ENCODE assay signal across 20 cellular contexts in the genomic region with DNA sequence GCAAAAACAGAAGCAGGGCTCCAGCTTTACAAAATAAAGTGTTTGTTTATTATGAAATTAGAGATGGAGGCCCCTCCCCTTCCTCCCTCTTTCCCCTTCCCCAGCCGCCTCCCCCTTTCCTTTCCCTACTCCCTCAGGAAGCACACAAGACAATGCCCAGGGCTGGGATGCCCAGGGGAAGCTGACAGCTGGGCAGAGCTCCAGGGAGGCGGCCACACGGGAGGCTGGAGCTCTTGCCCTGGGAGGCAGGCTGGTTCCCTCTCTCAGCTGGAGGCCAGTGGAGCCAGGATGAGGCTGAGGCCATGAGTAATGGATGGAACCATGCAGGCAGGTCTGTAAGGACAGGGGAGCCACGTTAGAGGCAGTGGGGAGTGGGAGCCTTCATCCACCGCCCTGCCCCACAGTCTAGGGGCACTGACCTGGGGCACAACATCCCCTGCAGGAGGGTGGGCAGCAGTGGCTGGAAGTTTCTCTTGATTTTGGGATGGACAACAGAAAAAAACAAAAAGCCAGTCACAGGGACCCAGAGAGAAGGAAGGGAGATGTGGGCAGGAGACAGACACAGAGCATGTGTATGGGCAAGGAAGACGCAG. TPM values are rescaled to one million over a fixed set of nuclear protein-coding genes. Genes with fewer than 3 reads are reported as not detected.
A peak's percentile ranks its signal among the peaks of the same experiment; 100 is the strongest.
DNase-seq lines count a peak whose midpoint lies in the region; ATAC-seq and TF ChIP-seq lines count a peak whose summit lies in the region.
"Had no signal": no experiment of that assay in that cellular context is flagged by ENCODE, and none has a peak within 500 bp of the region (broad histone marks: within the 10 kb centered on the region; RNA-seq: fewer than 3 reads in every experiment).

No MANE protein-coding gene starts in this region.

- H3K27me3 ChIP-seq in heart left ventricle (no peaks in the 10 kb centered on the region), right atrium auricular region (no peaks in the 10 kb centered on the region), body of pancreas (no peaks in the 10 kb centered on the region), subcutaneous abdominal adipose tissue (ENCODE audit: control insufficient read depth in 5 of 5, insufficient read depth in 4 of 5, low read length in 5 of 5) (peaks cover 0 to 4% (median 0%) of the 10 kb centered on the region in 5 donors)
- H3K27me3 ChIP-seq: hepatocyte had no signal

- ATAC-seq in heart left ventricle = peak in 3 of 4 donors; percentile 12 to 55 (median 17)
- peak; percentile 17 for ATAC-seq in body of pancreas
- peak; percentile 21 for ATAC-seq in left lobe of liver
- ATAC-seq in activated T-cell treated with anti-CD3 and anti-CD28 coated beads, Interleukin-2, amount 50 U/mL, for 72 hours (replicated peaks in 1 of 2) = no peak
- ATAC-seq: CD8-positive, alpha-beta T cell had no signal

- H3K9me3 Mint-ChIP-seq in T-helper 2 cell treated with Interferon-gamma antibody and Interleukin-4, amounts not matched to agents 5 μg/mL and 100 μg/mL, for 36 hours = no peaks in the 10 kb centered on the region
- H3K9me3 Mint-ChIP-seq in activated T-cell treated with anti-CD3 and anti-CD28 coated beads, Interleukin-2, amount 50 U/mL, for 72 hours = no peaks in the 10 kb centered on the region
- H3K9me3 Mint-ChIP-seq in progenitor cell of endocrine pancreas (ENCODE audit: low read depth) = no peaks in the 10 kb centered on the region
- H3K9me3 Mint-ChIP-seq: CD8-positive, alpha-beta T cell had no signal

- H3K4me1 ChIP-seq in heart left ventricle (peaks cover 3 to 38% (median 14%) of the 10 kb centered on the region in 12 donors), right atrium auricular region (peaks cover 0 to 9% of the 10 kb centered on the region in 2 donors), body of pancreas (peaks cover 11% of the 10 kb centered on the region), subcutaneous abdominal adipose tissue (ENCODE audit: control insufficient read depth in 5 of 5, insufficient read depth in 5 of 5, low read length in 5 of 5) (peaks cover 0 to 38% (median 0%) of the 10 kb centered on the region in 5 donors)

- H3K36me3 ChIP-seq in heart left ventricle = no peaks in the 10 kb centered on the region
- H3K36me3 ChIP-seq in right atrium auricular region = no peaks in the 10 kb centered on the region
- H3K36me3 ChIP-seq in body of pancreas (replicated peaks in 1 of 2; ENCODE audit: insufficient read depth in 1 of 2, low read depth in 2 of 2) = no peaks in the 10 kb centered on the region
- no peaks in the 10 kb centered on the region for H3K36me3 ChIP-seq in subcutaneous abdominal adipose tissue (ENCODE audit: control insufficient read depth in 5 of 5, insufficient read depth in 5 of 5, low read length in 5 of 5)
- H3K36me3 ChIP-seq: esophagus squamous epithelium had no signal

- H3K9me3 ChIP-seq in heart left ventricle (no peaks in the 10 kb centered on the region), right atrium auricular region (no peaks in the 10 kb centered on the region), body of pancreas (no peaks in the 10 kb centered on the region), subcutaneous abdominal adipose tissue (ENCODE audit: control insufficient read depth in 5 of 5, low read length in 5 of 5) (no peaks in the 10 kb centered on the region)
- H3K9me3 ChIP-seq: esophagus squamous epithelium had no signal

- TF ChIP-seq POLR2A in heart left ventricle (IDR thresholded peaks at IDR 0.05) (no peak), body of pancreas (IDR thresholded peaks at IDR 0.05) (no peak)

- no peaks in the 10 kb centered on the region for H3K36me3 Mint-ChIP-seq in T-helper 2 cell treated with Interferon-gamma antibody and Interleukin-4, amounts not matched to agents 5 μg/mL and 100 μg/mL, for 36 hours (ENCODE audit: low read depth)
- peaks cover 0 to 1% of the 10 kb centered on the region in 2 donors for H3K36me3 Mint-ChIP-seq in activated T-cell treated with anti-CD3 and anti-CD28 coated beads, Interleukin-2, amount 50 U/mL, for 72 hours (ENCODE audit: insufficient read depth in 2 of 2)
- peaks cover 4% of the 10 kb centered on the region for H3K36me3 Mint-ChIP-seq in progenitor cell of endocrine pancreas (ENCODE audit: insufficient read depth)
- H3K36me3 Mint-ChIP-seq: CD8-positive, alpha-beta T cell had no signal

- H3K27ac ChIP-seq in heart left ventricle (peak overlapping the region in 10 of 12 donors; percentile 25 to 78 (median 60)), right atrium auricular region (peak overlapping the region in 1 of 2 donors; percentile 16), body of pancreas (no peak overlapping the region), subcutaneous abdominal adipose tissue (ENCODE audit: low read depth, low read length) (peak overlapping the region; percentile 77)
- H3K27ac ChIP-seq: hepatocyte had no signal

- peak overlapping the region in 1 of 5 donors; percentile 6 for H3K9ac ChIP-seq in subcutaneous abdominal adipose tissue (ENCODE audit: low read length in 5 of 5)

- H3K4me3 ChIP-seq in heart left ventricle (no peak overlapping the region), right atrium auricular region (no peak overlapping the region), body of pancreas (no peak overlapping the region), subcutaneous abdominal adipose tissue (ENCODE audit: low read depth in 1 of 5, low read length in 5 of 5) (peak overlapping the region in 1 of 5 donors; percentile 29)
- H3K4me3 ChIP-seq: esophagus squamous epithelium, hepatocyte had no signal

- TF ChIP-seq CTCF in heart left ventricle (IDR thresholded peaks at IDR 0.05) (no peak), right atrium auricular region (IDR thresholded peaks at IDR 0.05) (no peak), body of pancreas (IDR thresholded peaks at IDR 0.05) (no peak), progenitor cell of endocrine pancreas (IDR thresholded peaks at IDR 0.05; ENCODE audit: unreplicated experiment) (no peak)

- no peaks in the 10 kb centered on the region for H3K4me1 Mint-ChIP-seq in T-helper 2 cell treated with Interferon-gamma antibody and Interleukin-4, amounts not matched to agents 5 μg/mL and 100 μg/mL, for 36 hours (ENCODE audit: low read depth)
- H3K4me1 Mint-ChIP-seq in activated T-cell treated with anti-CD3 and anti-CD28 coated beads, Interleukin-2, amount 50 U/mL, for 72 hours (ENCODE audit: low read depth) = no peaks in the 10 kb centered on the region
- peaks cover 2% of the 10 kb centered on the region for H3K4me1 Mint-ChIP-seq in progenitor cell of endocrine pancreas (ENCODE audit: low read depth)

- WGBS in heart left ventricle, 4 donors = 50 to 69% (median 64%) methylated on average over 6 of the region's 6 CpGs
- 61 to 62% methylated on average over 6 of the region's 6 CpGs for WGBS in body of pancreas, 2 donors

- no peak overlapping the region for H3K4me3 Mint-ChIP-seq in T-helper 2 cell treated with Interferon-gamma antibody and Interleukin-4, amounts not matched to agents 5 μg/mL and 100 μg/mL, for 36 hours
- no peak overlapping the region for H3K4me3 Mint-ChIP-seq in activated T-cell treated with anti-CD3 and anti-CD28 coated beads, Interleukin-2, amount 50 U/mL, for 72 hours
- H3K4me3 Mint-ChIP-seq in progenitor cell of endocrine pancreas (ENCODE audit: low read depth) = no peak overlapping the region
- H3K4me3 Mint-ChIP-seq: CD8-positive, alpha-beta T cell had no signal

- DNase-seq in heart left ventricle = peak in 3 of 5 donors; percentile 54 to 62 (median 55)
- no peak for DNase-seq in right atrium auricular region (ENCODE audit: low spot score)
- DNase-seq in body of pancreas = no peak
- DNase-seq in left lobe of liver (ENCODE audit: low spot score) = no peak
- no peak for DNase-seq in T-helper 2 cell treated with Interferon-gamma antibody and Interleukin-4, amounts not matched to agents 5 μg/mL and 100 μg/mL, for 36 hours (ENCODE audit: low spot score)
- DNase-seq in activated T-cell treated with anti-CD3 and anti-CD28 coated beads, Interleukin-2, amount 50 U/mL, for 72 hours = no peak
- no peak for DNase-seq in progenitor cell of endocrine pancreas (ENCODE audit: low spot score, unreplicated experiment)
- DNase-seq: activated CD4-positive, CD25-positive, alpha-beta regulatory T cell treated with anti-CD3 and anti-CD28 coated beads, Interleukin-2, amount 50 U/mL, for 72 hours; activated naive CD4-positive, alpha-beta T cell; CD8-positive, alpha-beta T cell; esophagus squamous epithelium; GOT3; NCI-H1436 treated with DMSO at 0.1 percent for 48 hours; NK-92 treated with Interleukin-12 subunit alpha and Interleukin-12 subunit beta, amount 100 ng/mL, for 24 hours; stimulated activated naive CD4-positive, alpha-beta T cell had no signal

- intact Hi-C loops in heart left ventricle (cut with DNase I) = no loop called here
- intact Hi-C loops in body of pancreas (cut with DNase I) = no loop called here

- no peaks in the 10 kb centered on the region for H3K27me3 Mint-ChIP-seq in T-helper 2 cell treated with Interferon-gamma antibody and Interleukin-4, amounts not matched to agents 5 μg/mL and 100 μg/mL, for 36 hours (ENCODE audit: low read depth)
- H3K27me3 Mint-ChIP-seq in activated T-cell treated with anti-CD3 and anti-CD28 coated beads, Interleukin-2, amount 50 U/mL, for 72 hours (ENCODE audit: low read depth) = no peaks in the 10 kb centered on the region
- H3K27me3 Mint-ChIP-seq in progenitor cell of endocrine pancreas = peaks cover 7% of the 10 kb centered on the region

- H3K27ac Mint-ChIP-seq in T-helper 2 cell treated with Interferon-gamma antibody and Interleukin-4, amounts not matched to agents 5 μg/mL and 100 μg/mL, for 36 hours = no peak overlapping the region
- H3K27ac Mint-ChIP-seq in activated T-cell treated with anti-CD3 and anti-CD28 coated beads, Interleukin-2, amount 50 U/mL, for 72 hours = no peak overlapping the region
- H3K27ac Mint-ChIP-seq in progenitor cell of endocrine pancreas = no peak overlapping the region
- H3K27ac Mint-ChIP-seq: CD8-positive, alpha-beta T cell had no signal

RNA-seq across cellular contexts. Expression of gene PSMB11, which starts 5.1 kb away (rescaled TPM):
- total RNA-seq in heart left ventricle (not detected), right atrium auricular region (not detected), body of pancreas (not detected), left lobe of liver (not detected), progenitor cell of endocrine pancreas (not detected in 2 replicates)
- polyA plus RNA-seq in heart left ventricle = not detected
- not detected for total RNA-seq in activated T-cell treated with anti-CD3 and anti-CD28 coated beads, Interleukin-2, amount 50 U/mL, for 72 hours
- total RNA-seq: CD8-positive, alpha-beta T cell; esophagus squamous epithelium; hepatocyte; myocyte; T-helper 2 cell treated with Interferon-gamma antibody and Interleukin-4, amounts not matched to agents 100 ng/mL and 5 ng/mL, for 36 hours; urinary bladder had no signal
- polyA plus RNA-seq: hepatocyte, urinary bladder had no signal

RNA-seq across cellular contexts. Expression of gene CDH24, which starts 10.2 kb away (rescaled TPM):
- total RNA-seq in heart left ventricle = 1 to 10 TPM in 8 of 9 donors, under 1 TPM in 1; 0.72 to 3.3 (median 1.9) TPM
- 1 to 10 TPM; 1.6 to 2.8 TPM for polyA plus RNA-seq in heart left ventricle
- 1 to 10 TPM; 1.3 to 1.4 TPM for total RNA-seq in right atrium auricular region
- 1 to 10 TPM; 4.9 to 9.9 TPM for total RNA-seq in body of pancreas
- 0.43 TPM for total RNA-seq in left lobe of liver
- 1 to 10 TPM in 1 of 2 donors, under 1 TPM in 1; 0.82 to 1.5 TPM for total RNA-seq in activated T-cell treated with anti-CD3 and anti-CD28 coated beads, Interleukin-2, amount 50 U/mL, for 72 hours
- total RNA-seq in progenitor cell of endocrine pancreas = 23.7 and 25.1 TPM in 2 replicates

RNA-seq across cellular contexts. Expression of gene PSMB5, which starts 12.4 kb away (rescaled TPM):
- total RNA-seq in heart left ventricle (100 to 1,000 TPM; 113 to 186 (median 122) TPM), right atrium auricular region (100 to 1,000 TPM; 105 to 122 TPM), body of pancreas (10 to 100 TPM; 47.0 to 93.3 TPM), left lobe of liver (59.9 TPM), progenitor cell of endocrine pancreas (156 and 165 TPM in 2 replicates)
- polyA plus RNA-seq in heart left ventricle = 100 to 1,000 TPM in 1 of 2 donors, 10 to 100 TPM in 1; 75.7 to 233 TPM
- total RNA-seq in activated T-cell treated with anti-CD3 and anti-CD28 coated beads, Interleukin-2, amount 50 U/mL, for 72 hours = 10 to 100 TPM; 82.8 to 88.9 TPM

RNA-seq across cellular contexts. Expression of gene C14orf93, which starts 37.2 kb away (rescaled TPM):
- 1 to 10 TPM; 3.8 to 7.6 (median 5.5) TPM for total RNA-seq in heart left ventricle
- 1 to 10 TPM; 3.4 to 4.0 TPM for polyA plus RNA-seq in heart left ventricle
- 1 to 10 TPM; 5.0 to 6.8 TPM for total RNA-seq in right atrium auricular region
- 10 to 100 TPM in 1 of 2 donors, 1 to 10 TPM in 1; 4.0 to 11.2 TPM for total RNA-seq in body of pancreas
- 4.3 TPM for total RNA-seq in left lobe of liver
- total RNA-seq in activated T-cell treated with anti-CD3 and anti-CD28 coated beads, Interleukin-2, amount 50 U/mL, for 72 hours = 10 to 100 TPM; 13.5 to 15.2 TPM
- total RNA-seq in progenitor cell of endocrine pancreas = 14.4 and 15.4 TPM in 2 replicates

RNA-seq across cellular contexts. Expression of gene ACIN1, which starts 47.8 kb away (rescaled TPM):
- 10 to 100 TPM; 42.0 to 91.2 (median 65.6) TPM for total RNA-seq in heart left ventricle
- polyA plus RNA-seq in heart left ventricle = 10 to 100 TPM; 46.2 to 71.5 TPM
- 10 to 100 TPM; 53.9 to 55.3 TPM for total RNA-seq in right atrium auricular region
- total RNA-seq in body of pancreas = 100 to 1,000 TPM in 1 of 2 donors, 10 to 100 TPM in 1; 91.6 to 110 TPM
- 48.2 TPM for total RNA-seq in left lobe of liver
- 100 to 1,000 TPM; 162 to 188 TPM for total RNA-seq in activated T-cell treated with anti-CD3 and anti-CD28 coated beads, Interleukin-2, amount 50 U/mL, for 72 hours
- 439 and 458 TPM in 2 replicates for total RNA-seq in progenitor cell of endocrine pancreas

Comparison
In these comparisons a context has a peak if more than half of its experiments do, and no peak if none do; other contexts are left out.
1. DNase-seq: peak in heart left ventricle (3 of 5); none in right atrium auricular region (single experiment), body of pancreas (0 of 4), left lobe of liver (single experiment), T-helper 2 cell treated with Interferon-gamma antibody and Interleukin-4, amounts not matched to agents 5 μg/mL and 100 μg/mL, for 36 hours (single experiment), activated T-cell treated with anti-CD3 and anti-CD28 coated beads, Interleukin-2, amount 50 U/mL, for 72 hours (0 of 2) and progenitor cell of endocrine pancreas (single experiment).
2. ATAC-seq: peak in heart left ventricle (3 of 4), body of pancreas (single experiment) and left lobe of liver (single experiment); none in activated T-cell treated with anti-CD3 and anti-CD28 coated beads, Interleukin-2, amount 50 U/mL, for 72 hours (0 of 2).
3. H3K27ac ChIP-seq: peak in heart left ventricle (10 of 12) and subcutaneous abdominal adipose tissue (single experiment); none in body of pancreas (0 of 4).